22 cellular contexts compared by ENCODE assay signal in genomic region chr7:144407266-144407931, GRCh38. TPM values are rescaled to one million over a fixed set of nuclear protein-coding genes. Genes with fewer than 3 reads are reported as not detected.
DNase-seq lines count a peak whose midpoint lies in the region; ATAC-seq and TF ChIP-seq lines count a peak whose summit lies in the region.
"Had no signal": no experiment of that assay in that cellular context is flagged by ENCODE, and none has a peak within 500 bp of the region (broad histone marks: within the 10 kb centered on the region; RNA-seq: fewer than 3 reads in every experiment).

No MANE protein-coding gene starts in this region.

- no peaks in the 10 kb centered on the region for H3K36me3 Mint-ChIP-seq in HFFc6 (ENCODE audit: low read depth)

- no peak overlapping the region for H3K27ac Mint-ChIP-seq in HFFc6

- H3K27ac ChIP-seq in skin epidermis, result peak overlapping the region in 20 of 21 experiments; percentile 21 to 90 (median 74)
- H3K27ac ChIP-seq: ovary, SJSA1 had no signal

- H3K27me3 Mint-ChIP-seq in HFFc6 (ENCODE audit: insufficient read depth), result peaks cover 2% of the 10 kb centered on the region

- H3K9me3 Mint-ChIP-seq in HFFc6, result peaks cover 10% of the 10 kb centered on the region
- H3K9me3 Mint-ChIP-seq: central memory CD8-positive, alpha-beta T cell had no signal

- H3K36me3 ChIP-seq in H7 (replicated peaks; ENCODE audit: control insufficient read depth, insufficient read depth, low read length), result no peaks in the 10 kb centered on the region
- H3K36me3 ChIP-seq: ovary, SJSA1 had no signal

- POLR2A ChIA-PET in HEK293T (lab: Yijun Ruan, JAX), result no interaction called here

- no peak for ATAC-seq in HG03565 (IDR thresholded peaks at IDR 0.05; ENCODE audit: unreplicated experiment)
- ATAC-seq: sciatic nerve had no signal

- in situ Hi-C loops in GM13976 (cut with MboI; ENCODE audit: low sequenced_read_pairs, unreplicated experiment), result no loop called here

- H3K4me3 ChIP-seq in H7 (ENCODE audit: insufficient read depth, low read depth, low read length), result no peak overlapping the region
- H3K4me3 ChIP-seq in epithelial cell of esophagus (ENCODE audit: low read length), result peak overlapping the region; percentile 26
- H3K4me3 ChIP-seq in skin epidermis, result peak overlapping the region in 1 of 7 experiments; percentile 10
- H3K4me3 ChIP-seq: ovary, SJSA1 had no signal

- CTCF ChIA-PET in HEK293T (lab: Yijun Ruan, JAX), result no interaction called here

- H3K4me3 Mint-ChIP-seq in HFFc6, result no peak overlapping the region
- H3K4me3 Mint-ChIP-seq: central memory CD8-positive, alpha-beta T cell had no signal

- H3K4me1 Mint-ChIP-seq in HFFc6 (ENCODE audit: low read depth), result peaks cover 10% of the 10 kb centered on the region
- H3K4me1 Mint-ChIP-seq: central memory CD8-positive, alpha-beta T cell had no signal

- H3K27me3 ChIP-seq in H7 (ENCODE audit: control insufficient read depth, insufficient read depth, low read length), result no peaks in the 10 kb centered on the region
- H3K27me3 ChIP-seq: ovary, SJSA1 had no signal

- DNase-seq in H7, result peak; percentile 40
- peak; percentile 4 for DNase-seq in NCI-H345 treated with DMSO at 0.1 percent for 48 hours (lab: John Stamatoyannopoulos, UW; ENCODE audit: unreplicated experiment)
- peak; percentile 93 for DNase-seq in epithelial cell of esophagus (ENCODE audit: low read depth)
- DNase-seq in HEK293T (ENCODE audit: extremely low spot score), result no peak
- no peak for DNase-seq in HFFc6
- DNase-seq in GM13976 (ENCODE audit: low spot score), result no peak
- DNase-seq: activated CD4-positive, alpha-beta T cell treated with anti-CD3 and anti-CD28 coated beads for 48 hours; activated CD8-positive, alpha-beta memory T cell treated with anti-CD3 and anti-CD28 coated beads, Interleukin-2, amount 50 U/mL, for 48 hours; activated gamma-delta T cell; effector CD8-positive, alpha-beta T cell; GOT3; KBM-7; ovary; stimulated activated CD4-positive, alpha-beta T cell treated with anti-CD3 and anti-CD28 coated beads, Interleukin-2, amount 100 ng/mL, for 24 hours had no signal

- no peak for TF ChIP-seq CTCF in epithelial cell of esophagus (IDR thresholded peaks at IDR 0.05; ENCODE audit: insufficient read depth, low read depth, low read length, missing control alignments)
- no peak for TF ChIP-seq CTCF in HFFc6 (IDR thresholded peaks at IDR 0.05)
- TF ChIP-seq CTCF in GM13976 (IDR thresholded peaks at IDR 0.05; ENCODE audit: borderline replicate concordance, control extremely low read depth, extremely low read depth, insufficient read depth, missing control alignments), result no peak

TF ChIP-seq in HEK293T, 16 proteins besides CTCF, POLR2A, EP300 and RAD21:
- TF ChIP-seq PKNOX1 (IDR thresholded peaks at IDR 0.05) (no peak), FOXA1 (IDR thresholded peaks at IDR 0.05) (no peak), CTBP1 (IDR thresholded peaks at IDR 0.05; ENCODE audit: borderline replicate concordance) (no peak), SP1 (IDR thresholded peaks at IDR 0.05) (no peak), ZNF384 (IDR thresholded peaks at IDR 0.05) (no peak), NFRKB (IDR thresholded peaks at IDR 0.05) (no peak)

RNA-seq across cellular contexts. Expression of gene NOBOX, which starts 3.9 kb away (rescaled TPM):
- not detected in 2 replicates for total RNA-seq in H7 (2014; rRNA removed; shearing (Covaris generic))
- not detected for total RNA-seq in HFFc6 (2021; fragmentation: NEBNext Ultra II Directional; extraction: Animal tissue kit (Norgen Biotek cat#: 25700))
- total RNA-seq: G401, lower leg skin, ovary, sciatic nerve, SJSA1, subcutaneous adipose tissue had no signal

RNA-seq across cellular contexts. Expression of gene ARHGEF5, which starts 52.2 kb away (rescaled TPM):
- total RNA-seq in H7 (2014; rRNA removed; shearing (Covaris generic)), result 10.4 and 15.9 TPM in 2 replicates
- not detected for total RNA-seq in HFFc6 (2021; fragmentation: NEBNext Ultra II Directional; extraction: Animal tissue kit (Norgen Biotek cat#: 25700))
- total RNA-seq: G401 had no signal

Comparison
In these comparisons a context has a peak if more than half of its experiments do, and no peak if none do; other contexts are left out.
1. DNase-seq: peak in H7 (single experiment), NCI-H345 treated with DMSO at 0.1 percent for 48 hours (single experiment) and epithelial cell of esophagus (single experiment); none in HEK293T (single experiment), HFFc6 (single experiment) and GM13976 (single experiment).
2. RNA of gene ARHGEF5, which starts 52.2 kb away (total RNA-seq): 10.4 to 15.9 TPM in H7; not detected in HFFc6; every median in the first group is over 10 times any median in the second.